In genomic region chr10:32347363-32347735, GRCh38 we compare ENCODE assay signal across 8 cellular contexts. TPM values are rescaled to one million over a fixed set of nuclear protein-coding genes. Genes with fewer than 3 reads are reported as not detected.
DNase-seq lines count a peak whose midpoint lies in the region; ATAC-seq and TF ChIP-seq lines count a peak whose summit lies in the region.

No MANE protein-coding gene starts in this region.

- H3K27me3 Mint-ChIP-seq in activated T-cell treated with anti-CD3 and anti-CD28 coated beads, Interleukin-2, amount 50 U/mL, for 72 hours (ENCODE audit: low read depth), result no peaks in the 10 kb centered on the region
- H3K27me3 Mint-ChIP-seq in activated naive CD8-positive, alpha-beta T cell treated with anti-CD3 and anti-CD28 coated beads, Interleukin-2, amount 10 ng/mL, durations not matched to agents 7 days and 5 days, result no peaks in the 10 kb centered on the region
- peaks cover 13 to 21% (median 15%) of the 10 kb centered on the region in 3 donors for H3K27me3 Mint-ChIP-seq in immature natural killer cell (ENCODE audit: low read depth in 3 of 3)

- no peaks in the 10 kb centered on the region for H3K9me3 Mint-ChIP-seq in activated T-cell treated with anti-CD3 and anti-CD28 coated beads, Interleukin-2, amount 50 U/mL, for 72 hours
- no peaks in the 10 kb centered on the region for H3K9me3 Mint-ChIP-seq in activated naive CD8-positive, alpha-beta T cell treated with anti-CD3 and anti-CD28 coated beads, Interleukin-2, amount 10 ng/mL, durations not matched to agents 7 days and 5 days
- no peaks in the 10 kb centered on the region for H3K9me3 Mint-ChIP-seq in immature natural killer cell

- no peak for TF ChIP-seq CTCF in suprapubic skin (IDR thresholded peaks at IDR 0.05)

- no peak for TF ChIP-seq EP300 in suprapubic skin (IDR thresholded peaks at IDR 0.05)

- POLR2A ChIA-PET in activated naive CD8-positive, alpha-beta T cell treated with anti-CD3 and anti-CD28 coated beads, Interleukin-2, amount 10 ng/mL, durations not matched to agents 7 days and 5 days (lab: Charles Lee), result interaction anchor here (1.2 to 2.0 kb wide), 5 partner anchors 10 to 31 kb away, joined by 3 to 12 read pairs (median 6); no protein-coding TSS in a partner anchor

- peak; percentile 1 to 9 for ATAC-seq in activated T-cell treated with anti-CD3 and anti-CD28 coated beads, Interleukin-2, amount 50 U/mL, for 72 hours (replicated peaks in 1 of 2)
- ATAC-seq in HG03108 (IDR thresholded peaks at IDR 0.05; ENCODE audit: unreplicated experiment), result peak; percentile 5
- peak; percentile 8 for ATAC-seq in activated naive CD8-positive, alpha-beta T cell treated with anti-CD3 and anti-CD28 coated beads, Interleukin-2, amount 10 ng/mL, durations not matched to agents 7 days and 5 days (ENCODE audit: low read depth)

- H3K4me3 ChIP-seq in suprapubic skin, result peak overlapping the region; percentile 89

- peak overlapping the region; percentile 78 to 84 for H3K4me3 Mint-ChIP-seq in activated T-cell treated with anti-CD3 and anti-CD28 coated beads, Interleukin-2, amount 50 U/mL, for 72 hours
- peak overlapping the region; percentile 70 for H3K4me3 Mint-ChIP-seq in activated naive CD8-positive, alpha-beta T cell treated with anti-CD3 and anti-CD28 coated beads, Interleukin-2, amount 10 ng/mL, durations not matched to agents 7 days and 5 days
- peak overlapping the region; percentile 70 to 96 (median 79) for H3K4me3 Mint-ChIP-seq in immature natural killer cell

- H3K27ac ChIP-seq in suprapubic skin, result peak overlapping the region; percentile 100

- no peak for TF ChIP-seq POLR2A in suprapubic skin (IDR thresholded peaks at IDR 0.05)

- no peaks in the 10 kb centered on the region for H3K27me3 ChIP-seq in suprapubic skin

- no peaks in the 10 kb centered on the region for H3K36me3 ChIP-seq in suprapubic skin

- DNase-seq in activated T-cell treated with anti-CD3 and anti-CD28 coated beads, Interleukin-2, amount 50 U/mL, for 72 hours, result no peak
- no peak for DNase-seq in activated T-cell treated with anti-CD3 and anti-CD28 coated beads, Interleukin-2, amount 50 U/mL, for 1 hour
- no peak for DNase-seq in activated naive CD8-positive, alpha-beta T cell treated with anti-CD3 and anti-CD28 coated beads, Interleukin-2, amount 10 ng/mL, durations not matched to agents 7 days and 5 days
- no peak for DNase-seq in immature natural killer cell
- DNase-seq in suprapubic skin (ENCODE audit: low spot score in 2 of 2), result peak in 1 of 2 donors; percentile 80
- DNase-seq in OCI-M2 (lab: John Stamatoyannopoulos, UW; ENCODE audit: unreplicated experiment), result no peak
- DNase-seq in ecto neural progenitor cell (ENCODE audit: low spot score), result no peak

- peaks cover 2 to 4% of the 10 kb centered on the region in 2 donors for H3K36me3 Mint-ChIP-seq in activated T-cell treated with anti-CD3 and anti-CD28 coated beads, Interleukin-2, amount 50 U/mL, for 72 hours (ENCODE audit: insufficient read depth in 2 of 2)
- H3K36me3 Mint-ChIP-seq in activated naive CD8-positive, alpha-beta T cell treated with anti-CD3 and anti-CD28 coated beads, Interleukin-2, amount 10 ng/mL, durations not matched to agents 7 days and 5 days, result peaks cover 14% of the 10 kb centered on the region
- H3K36me3 Mint-ChIP-seq in immature natural killer cell, result peaks cover 0 to 13% (median 0%) of the 10 kb centered on the region in 3 donors

- no peaks in the 10 kb centered on the region for H3K9me3 ChIP-seq in suprapubic skin

- peaks cover 69% of the 10 kb centered on the region for H3K4me1 Mint-ChIP-seq in activated T-cell treated with anti-CD3 and anti-CD28 coated beads, Interleukin-2, amount 50 U/mL, for 72 hours (ENCODE audit: low read depth)
- peaks cover 41% of the 10 kb centered on the region for H3K4me1 Mint-ChIP-seq in activated naive CD8-positive, alpha-beta T cell treated with anti-CD3 and anti-CD28 coated beads, Interleukin-2, amount 10 ng/mL, durations not matched to agents 7 days and 5 days
- peaks cover 54 to 57% of the 10 kb centered on the region in 2 donors for H3K4me1 Mint-ChIP-seq in immature natural killer cell

- peaks cover 65% of the 10 kb centered on the region for H3K4me1 ChIP-seq in suprapubic skin

- under 1% methylated on average over 18 of the region's 46 CpGs for WGBS in suprapubic skin

- H3K27ac Mint-ChIP-seq in activated T-cell treated with anti-CD3 and anti-CD28 coated beads, Interleukin-2, amount 50 U/mL, for 72 hours, result peak overlapping the region; percentile 94
- peak overlapping the region; percentile 68 for H3K27ac Mint-ChIP-seq in activated naive CD8-positive, alpha-beta T cell treated with anti-CD3 and anti-CD28 coated beads, Interleukin-2, amount 10 ng/mL, durations not matched to agents 7 days and 5 days
- peak overlapping the region in 4 of 6 donors; percentile 59 to 99 (median 83) for H3K27ac Mint-ChIP-seq in immature natural killer cell

RNA-seq across cellular contexts. Expression of gene EPC1, which starts 0.4 kb away (rescaled TPM):
- total RNA-seq in activated T-cell treated with anti-CD3 and anti-CD28 coated beads, Interleukin-2, amount 50 U/mL, for 72 hours, result 10 to 100 TPM; 36.0 to 38.3 TPM
- total RNA-seq in activated naive CD8-positive, alpha-beta T cell treated with anti-CD3 and anti-CD28 coated beads, Interleukin-2, amount 10 ng/mL, durations not matched to agents 7 days and 5 days, result 10 to 100 TPM; 58.7 to 65.3 TPM
- 10 to 100 TPM; 43.1 to 63.4 (median 50.5) TPM for polyA plus RNA-seq in immature natural killer cell
- total RNA-seq in suprapubic skin, result 10 to 100 TPM; 29.6 to 55.4 (median 47.1) TPM
